In the genomic region with DNA sequence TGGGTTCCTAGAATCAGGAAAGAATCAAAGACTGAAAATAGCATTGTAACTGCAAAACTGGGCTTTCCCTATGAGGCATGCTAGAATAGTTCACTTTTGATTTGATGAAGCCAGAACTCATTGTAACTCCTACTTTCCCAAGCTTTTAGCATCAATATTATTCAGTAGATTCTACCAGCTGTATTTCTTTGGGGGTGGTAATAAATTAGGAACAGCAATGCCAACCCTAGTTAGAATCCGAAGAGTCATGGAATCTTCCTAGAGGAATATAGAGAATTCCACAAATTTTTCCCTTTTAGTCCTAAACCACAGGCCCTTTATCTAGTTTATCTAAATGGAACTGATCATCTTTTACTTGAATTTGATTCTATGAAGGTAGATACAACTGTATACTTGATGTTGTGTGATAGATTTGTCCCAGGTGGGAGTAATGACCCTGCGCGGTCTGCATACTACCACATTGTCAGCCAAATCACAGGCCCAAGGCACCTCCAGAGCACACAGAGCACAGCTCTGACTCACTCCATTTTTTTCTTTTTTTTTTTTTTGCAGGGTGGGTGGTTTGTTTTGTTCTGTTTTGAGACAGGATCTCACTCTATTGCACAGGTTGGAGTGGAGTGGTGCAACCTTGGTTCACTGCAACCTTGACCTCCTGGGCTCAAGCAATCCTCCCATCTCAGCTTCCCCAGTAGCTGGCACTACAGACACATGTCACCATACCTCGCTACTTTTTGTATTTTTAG, we compare ENCODE assay signal across 1 cellular context.
TF ChIP-seq lines count a peak whose summit lies in the region.

No MANE protein-coding gene starts in this region.

TF ChIP-seq in HepG2, 621 proteins besides CTCF, POLR2A, EP300 and RAD21 (continued from another document):
- TF ChIP-seq, protein P1, sequence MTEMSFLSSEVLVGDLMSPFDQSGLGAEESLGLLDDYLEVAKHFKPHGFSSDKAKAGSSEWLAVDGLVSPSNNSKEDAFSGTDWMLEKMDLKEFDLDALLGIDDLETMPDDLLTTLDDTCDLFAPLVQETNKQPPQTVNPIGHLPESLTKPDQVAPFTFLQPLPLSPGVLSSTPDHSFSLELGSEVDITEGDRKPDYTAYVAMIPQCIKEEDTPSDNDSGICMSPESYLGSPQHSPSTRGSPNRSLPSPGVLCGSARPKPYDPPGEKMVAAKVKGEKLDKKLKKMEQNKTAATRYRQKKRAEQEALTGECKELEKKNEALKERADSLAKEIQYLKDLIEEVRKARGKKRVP (CRISPR knock-in tag; IDR thresholded peaks at IDR 0.05) = no peak
- TF ChIP-seq YY1 (IDR thresholded peaks at IDR 0.05; ENCODE audit: insufficient read depth, insufficient replicate concordance, low read depth, low read length) = no peak
- TF ChIP-seq, protein P2, sequence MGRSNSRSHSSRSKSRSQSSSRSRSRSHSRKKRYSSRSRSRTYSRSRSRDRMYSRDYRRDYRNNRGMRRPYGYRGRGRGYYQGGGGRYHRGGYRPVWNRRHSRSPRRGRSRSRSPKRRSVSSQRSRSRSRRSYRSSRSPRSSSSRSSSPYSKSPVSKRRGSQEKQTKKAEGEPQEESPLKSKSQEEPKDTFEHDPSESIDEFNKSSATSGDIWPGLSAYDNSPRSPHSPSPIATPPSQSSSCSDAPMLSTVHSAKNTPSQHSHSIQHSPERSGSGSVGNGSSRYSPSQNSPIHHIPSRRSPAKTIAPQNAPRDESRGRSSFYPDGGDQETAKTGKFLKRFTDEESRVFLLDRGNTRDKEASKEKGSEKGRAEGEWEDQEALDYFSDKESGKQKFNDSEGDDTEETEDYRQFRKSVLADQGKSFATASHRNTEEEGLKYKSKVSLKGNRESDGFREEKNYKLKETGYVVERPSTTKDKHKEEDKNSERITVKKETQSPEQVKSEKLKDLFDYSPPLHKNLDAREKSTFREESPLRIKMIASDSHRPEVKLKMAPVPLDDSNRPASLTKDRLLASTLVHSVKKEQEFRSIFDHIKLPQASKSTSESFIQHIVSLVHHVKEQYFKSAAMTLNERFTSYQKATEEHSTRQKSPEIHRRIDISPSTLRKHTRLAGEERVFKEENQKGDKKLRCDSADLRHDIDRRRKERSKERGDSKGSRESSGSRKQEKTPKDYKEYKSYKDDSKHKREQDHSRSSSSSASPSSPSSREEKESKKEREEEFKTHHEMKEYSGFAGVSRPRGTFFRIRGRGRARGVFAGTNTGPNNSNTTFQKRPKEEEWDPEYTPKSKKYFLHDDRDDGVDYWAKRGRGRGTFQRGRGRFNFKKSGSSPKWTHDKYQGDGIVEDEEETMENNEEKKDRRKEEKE (IDR thresholded peaks at IDR 0.05) = no peak
- TF ChIP-seq CEBPB (IDR thresholded peaks at IDR 0.05; ENCODE audit: borderline replicate concordance, low read depth, low read length) = peak; percentile 74; the same call in 1 of the 2 replicates
- no peak for TF ChIP-seq GPN1 (CRISPR knock-in tag; IDR thresholded peaks at IDR 0.05; ENCODE audit: borderline replicate concordance)
- TF ChIP-seq ARNT2 (CRISPR knock-in tag; IDR thresholded peaks at IDR 0.05; ENCODE audit: low read depth) = no peak
- TF ChIP-seq, protein P3, sequence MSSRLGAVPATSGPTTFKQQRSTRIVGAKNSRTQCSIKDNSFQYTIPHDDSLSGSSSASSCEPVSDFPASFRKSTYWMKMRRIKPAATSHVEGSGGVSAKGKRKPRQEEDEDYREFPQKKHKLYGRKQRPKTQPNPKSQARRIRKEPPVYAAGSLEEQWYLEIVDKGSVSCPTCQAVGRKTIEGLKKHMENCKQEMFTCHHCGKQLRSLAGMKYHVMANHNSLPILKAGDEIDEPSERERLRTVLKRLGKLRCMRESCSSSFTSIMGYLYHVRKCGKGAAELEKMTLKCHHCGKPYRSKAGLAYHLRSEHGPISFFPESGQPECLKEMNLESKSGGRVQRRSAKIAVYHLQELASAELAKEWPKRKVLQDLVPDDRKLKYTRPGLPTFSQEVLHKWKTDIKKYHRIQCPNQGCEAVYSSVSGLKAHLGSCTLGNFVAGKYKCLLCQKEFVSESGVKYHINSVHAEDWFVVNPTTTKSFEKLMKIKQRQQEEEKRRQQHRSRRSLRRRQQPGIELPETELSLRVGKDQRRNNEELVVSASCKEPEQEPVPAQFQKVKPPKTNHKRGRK (CRISPR knock-in tag; IDR thresholded peaks at IDR 0.05) = no peak
- TF ChIP-seq, protein P4, sequence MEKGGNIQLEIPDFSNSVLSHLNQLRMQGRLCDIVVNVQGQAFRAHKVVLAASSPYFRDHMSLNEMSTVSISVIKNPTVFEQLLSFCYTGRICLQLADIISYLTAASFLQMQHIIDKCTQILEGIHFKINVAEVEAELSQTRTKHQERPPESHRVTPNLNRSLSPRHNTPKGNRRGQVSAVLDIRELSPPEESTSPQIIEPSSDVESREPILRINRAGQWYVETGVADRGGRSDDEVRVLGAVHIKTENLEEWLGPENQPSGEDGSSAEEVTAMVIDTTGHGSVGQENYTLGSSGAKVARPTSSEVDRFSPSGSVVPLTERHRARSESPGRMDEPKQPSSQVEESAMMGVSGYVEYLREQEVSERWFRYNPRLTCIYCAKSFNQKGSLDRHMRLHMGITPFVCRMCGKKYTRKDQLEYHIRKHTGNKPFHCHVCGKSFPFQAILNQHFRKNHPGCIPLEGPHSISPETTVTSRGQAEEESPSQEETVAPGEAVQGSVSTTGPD (CRISPR knock-in tag; IDR thresholded peaks at IDR 0.05) = no peak
- TF ChIP-seq CHD4 (IDR thresholded peaks at IDR 0.05; ENCODE audit: borderline replicate concordance, low read length) = no peak
- TF ChIP-seq ELF1 (CRISPR knock-in tag; IDR thresholded peaks at IDR 0.05) = no peak
- TF ChIP-seq ESRRA (CRISPR knock-in tag; IDR thresholded peaks at IDR 0.05; ENCODE audit: low read depth) = no peak
- TF ChIP-seq MIXL1 (CRISPR knock-in tag; IDR thresholded peaks at IDR 0.05) = no peak
- peak; percentile 38; the same call in 1 of the 2 replicates for TF ChIP-seq RARA (CRISPR knock-in tag; IDR thresholded peaks at IDR 0.05)
- TF ChIP-seq GATAD1 (CRISPR knock-in tag; IDR thresholded peaks at IDR 0.05) = no peak
- no peak for TF ChIP-seq FOXJ3 (CRISPR knock-in tag; IDR thresholded peaks at IDR 0.05; ENCODE audit: borderline replicate concordance)
- no peak for TF ChIP-seq GFI1 (CRISPR knock-in tag; IDR thresholded peaks at IDR 0.05; ENCODE audit: borderline replicate concordance)
- TF ChIP-seq XBP1 (CRISPR knock-in tag; IDR thresholded peaks at IDR 0.05) = no peak
- TF ChIP-seq, protein P5, sequence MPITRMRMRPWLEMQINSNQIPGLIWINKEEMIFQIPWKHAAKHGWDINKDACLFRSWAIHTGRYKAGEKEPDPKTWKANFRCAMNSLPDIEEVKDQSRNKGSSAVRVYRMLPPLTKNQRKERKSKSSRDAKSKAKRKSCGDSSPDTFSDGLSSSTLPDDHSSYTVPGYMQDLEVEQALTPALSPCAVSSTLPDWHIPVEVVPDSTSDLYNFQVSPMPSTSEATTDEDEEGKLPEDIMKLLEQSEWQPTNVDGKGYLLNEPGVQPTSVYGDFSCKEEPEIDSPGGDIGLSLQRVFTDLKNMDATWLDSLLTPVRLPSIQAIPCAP (CRISPR knock-in tag; IDR thresholded peaks at IDR 0.05; ENCODE audit: low read depth) = no peak
- TF ChIP-seq, protein P6, sequence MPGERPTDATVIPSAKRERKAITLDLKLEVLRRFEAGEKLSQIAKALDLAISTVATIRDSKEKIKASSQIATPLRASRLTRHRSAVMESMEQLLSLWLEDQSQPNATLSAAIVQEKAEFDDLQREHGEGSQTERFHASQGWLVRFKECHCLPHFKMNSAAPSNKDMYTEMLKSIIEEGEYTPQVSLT (CRISPR knock-in tag; IDR thresholded peaks at IDR 0.05; ENCODE audit: borderline replicate concordance, low read depth) = no peak
- no peak for TF ChIP-seq NR2F2 (IDR thresholded peaks at IDR 0.05; ENCODE audit: borderline replicate concordance, low read depth)
- TF ChIP-seq, protein P7, sequence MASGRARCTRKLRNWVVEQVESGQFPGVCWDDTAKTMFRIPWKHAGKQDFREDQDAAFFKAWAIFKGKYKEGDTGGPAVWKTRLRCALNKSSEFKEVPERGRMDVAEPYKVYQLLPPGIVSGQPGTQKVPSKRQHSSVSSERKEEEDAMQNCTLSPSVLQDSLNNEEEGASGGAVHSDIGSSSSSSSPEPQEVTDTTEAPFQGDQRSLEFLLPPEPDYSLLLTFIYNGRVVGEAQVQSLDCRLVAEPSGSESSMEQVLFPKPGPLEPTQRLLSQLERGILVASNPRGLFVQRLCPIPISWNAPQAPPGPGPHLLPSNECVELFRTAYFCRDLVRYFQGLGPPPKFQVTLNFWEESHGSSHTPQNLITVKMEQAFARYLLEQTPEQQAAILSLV (CRISPR knock-in tag; IDR thresholded peaks at IDR 0.05; ENCODE audit: borderline replicate concordance) = no peak
- TF ChIP-seq SRSF4 (IDR thresholded peaks at IDR 0.05; ENCODE audit: low read depth, low read length, poor library complexity, severe bottlenecking) = no peak
- TF ChIP-seq, protein P8, sequence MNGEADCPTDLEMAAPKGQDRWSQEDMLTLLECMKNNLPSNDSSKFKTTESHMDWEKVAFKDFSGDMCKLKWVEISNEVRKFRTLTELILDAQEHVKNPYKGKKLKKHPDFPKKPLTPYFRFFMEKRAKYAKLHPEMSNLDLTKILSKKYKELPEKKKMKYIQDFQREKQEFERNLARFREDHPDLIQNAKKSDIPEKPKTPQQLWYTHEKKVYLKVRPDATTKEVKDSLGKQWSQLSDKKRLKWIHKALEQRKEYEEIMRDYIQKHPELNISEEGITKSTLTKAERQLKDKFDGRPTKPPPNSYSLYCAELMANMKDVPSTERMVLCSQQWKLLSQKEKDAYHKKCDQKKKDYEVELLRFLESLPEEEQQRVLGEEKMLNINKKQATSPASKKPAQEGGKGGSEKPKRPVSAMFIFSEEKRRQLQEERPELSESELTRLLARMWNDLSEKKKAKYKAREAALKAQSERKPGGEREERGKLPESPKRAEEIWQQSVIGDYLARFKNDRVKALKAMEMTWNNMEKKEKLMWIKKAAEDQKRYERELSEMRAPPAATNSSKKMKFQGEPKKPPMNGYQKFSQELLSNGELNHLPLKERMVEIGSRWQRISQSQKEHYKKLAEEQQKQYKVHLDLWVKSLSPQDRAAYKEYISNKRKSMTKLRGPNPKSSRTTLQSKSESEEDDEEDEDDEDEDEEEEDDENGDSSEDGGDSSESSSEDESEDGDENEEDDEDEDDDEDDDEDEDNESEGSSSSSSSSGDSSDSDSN (CRISPR knock-in tag; IDR thresholded peaks at IDR 0.05) = no peak
- TF ChIP-seq, protein P9, sequence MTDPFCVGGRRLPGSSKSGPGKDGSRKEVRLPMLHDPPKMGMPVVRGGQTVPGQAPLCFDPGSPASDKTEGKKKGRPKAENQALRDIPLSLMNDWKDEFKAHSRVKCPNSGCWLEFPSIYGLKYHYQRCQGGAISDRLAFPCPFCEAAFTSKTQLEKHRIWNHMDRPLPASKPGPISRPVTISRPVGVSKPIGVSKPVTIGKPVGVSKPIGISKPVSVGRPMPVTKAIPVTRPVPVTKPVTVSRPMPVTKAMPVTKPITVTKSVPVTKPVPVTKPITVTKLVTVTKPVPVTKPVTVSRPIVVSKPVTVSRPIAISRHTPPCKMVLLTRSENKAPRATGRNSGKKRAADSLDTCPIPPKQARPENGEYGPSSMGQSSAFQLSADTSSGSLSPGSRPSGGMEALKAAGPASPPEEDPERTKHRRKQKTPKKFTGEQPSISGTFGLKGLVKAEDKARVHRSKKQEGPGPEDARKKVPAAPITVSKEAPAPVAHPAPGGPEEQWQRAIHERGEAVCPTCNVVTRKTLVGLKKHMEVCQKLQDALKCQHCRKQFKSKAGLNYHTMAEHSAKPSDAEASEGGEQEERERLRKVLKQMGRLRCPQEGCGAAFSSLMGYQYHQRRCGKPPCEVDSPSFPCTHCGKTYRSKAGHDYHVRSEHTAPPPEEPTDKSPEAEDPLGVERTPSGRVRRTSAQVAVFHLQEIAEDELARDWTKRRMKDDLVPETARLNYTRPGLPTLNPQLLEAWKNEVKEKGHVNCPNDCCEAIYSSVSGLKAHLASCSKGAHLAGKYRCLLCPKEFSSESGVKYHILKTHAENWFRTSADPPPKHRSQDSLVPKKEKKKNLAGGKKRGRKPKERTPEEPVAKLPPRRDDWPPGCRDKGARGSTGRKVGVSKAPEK (CRISPR knock-in tag; IDR thresholded peaks at IDR 0.05; ENCODE audit: borderline replicate concordance) = no peak
- no peak for TF ChIP-seq ZNF510 (CRISPR knock-in tag; IDR thresholded peaks at IDR 0.05; ENCODE audit: low read depth)
- TF ChIP-seq SSRP1 (CRISPR knock-in tag; IDR thresholded peaks at IDR 0.05) = no peak
- TF ChIP-seq HNF4A (CRISPR knock-in tag; IDR thresholded peaks at IDR 0.05) = peak; percentile 24; the same call in 1 of the 2 replicates
- peak in 1 of 2 experiments; percentile 24; a peak in 1 of 4 replicates for TF ChIP-seq NR2F1 (CRISPR knock-in tag; IDR thresholded peaks at IDR 0.05)
TF ChIP-seq in HepG2: peak in this region for 4.
